26 cellular contexts compared by ENCODE assay signal in genomic region chr2:96427169-96427568, GRCh38.
"Had no signal": no experiment of that assay in that cellular context is flagged by ENCODE, and none has a peak within 500 bp of the region (broad histone marks: within the 10 kb centered on the region; RNA-seq: fewer than 3 reads in every experiment).

No MANE protein-coding gene starts in this region.

- H3K4me1 ChIP-seq: sigmoid colon, vagina had no signal

- FAIRE-seq: kidney, pancreas had no signal

- DNase-seq: activated B cell treated with CpG ODN at 0.5 μM for 24 hours; activated CD4-positive, alpha-beta T cell treated with anti-CD3 and anti-CD28 coated beads, Interleukin-2, amount 50 U/mL, for 4 hours; activated effector memory CD4-positive, alpha-beta T cell treated with anti-CD3 and anti-CD28 coated beads, Interleukin-2, amount 50 U/mL, for 16 hours; activated naive CD4-positive, alpha-beta T cell treated with anti-CD3 and anti-CD28 coated beads, Interleukin-2, amount 50 U/mL, for 16 hours; activated T-cell treated with anti-CD3 and anti-CD28 coated beads for 4 hours; amniotic stem cell; caudate nucleus; head of caudate nucleus; hippocampal formation; kidney; nucleus accumbens; pancreas; psoas muscle; sigmoid colon; stimulated activated CD4-positive, alpha-beta T cell treated with anti-CD3 and anti-CD28 coated beads, Interleukin-4, amount 100 ng/mL, for 4 hours; stimulated activated CD8-positive, alpha-beta memory T cell treated with anti-CD3 and anti-CD28 coated beads, Interleukin-4, amount 100 ng/mL, for 48 hours; stimulated activated naive CD8-positive, alpha-beta T cell treated with anti-CD3 and anti-CD28 coated beads, Interleukin-15, amount 100 ng/mL, for 72 hours; substantia nigra had no signal

- H3K36me3 ChIP-seq: brain microvascular endothelial cell, pancreas, sigmoid colon, vagina had no signal

- H3K4me1 Mint-ChIP-seq: activated B cell treated with CpG ODN at 0.5 μM for 24 hours; stimulated activated memory B cell treated with anti-CD40 and anti-IgM and Interleukin-4, amounts not matched to agents 10 μg/mL and 1 μg/mL and 100 μg/mL, for 72 hours had no signal

- H3K27me3 ChIP-seq: brain microvascular endothelial cell, pancreas, vagina had no signal

- H3K9me3 Mint-ChIP-seq: type B pancreatic cell had no signal

- H3K4me3 Mint-ChIP-seq: activated B cell treated with CpG ODN at 0.5 μM for 24 hours; activated T-helper 1 cell treated with anti-CD3 and anti-CD28 coated beads, Interleukin-12 subunit alpha, Interleukin-12 subunit beta, Interleukin-2, Interleukin-4 antibody, amounts not matched to agents 30 ng/mL and 10 ng/mL and 1 ng/mL, durations not matched to agents 14 hours and 24 hours and 36 hours; stimulated activated memory B cell treated with anti-CD40 and anti-IgM and Interleukin-4, amounts not matched to agents 10 μg/mL and 1 μg/mL and 100 μg/mL, for 72 hours; stimulated activated naive CD8-positive, alpha-beta T cell treated with anti-CD3 and anti-CD28 coated beads, Interleukin-15, amount 100 ng/mL, for 72 hours; T-helper 2 cell treated with Interferon-gamma antibody and Interleukin-4, amounts not matched to agents 5 μg/mL and 100 μg/mL, for 36 hours; type B pancreatic cell had no signal

- H3K4me3 ChIP-seq: lung, pancreas, psoas muscle, sigmoid colon, smooth muscle cell, vagina had no signal

- ATAC-seq: stimulated activated memory B cell treated with anti-CD40 and anti-IgM and Interleukin-4, amounts not matched to agents 10 μg/mL and 1 μg/mL and 100 μg/mL, for 72 hours had no signal

- H3K27ac ChIP-seq: brain microvascular endothelial cell, pancreas, psoas muscle, sigmoid colon, vagina had no signal

- H3K27ac Mint-ChIP-seq: activated B cell treated with CpG ODN at 0.5 μM for 24 hours; stimulated activated memory B cell treated with anti-CD40 and anti-IgM and Interleukin-4, amounts not matched to agents 10 μg/mL and 1 μg/mL and 100 μg/mL, for 72 hours; stimulated activated naive CD8-positive, alpha-beta T cell treated with anti-CD3 and anti-CD28 coated beads, Interleukin-15, amount 100 ng/mL, for 72 hours; T-helper 2 cell treated with Interferon-gamma antibody and Interleukin-4, amounts not matched to agents 5 μg/mL and 100 μg/mL, for 36 hours; type B pancreatic cell had no signal

- H3K9me3 ChIP-seq: pancreas, psoas muscle, vagina had no signal

- H3K36me3 Mint-ChIP-seq: stimulated activated memory B cell treated with anti-CD40 and anti-IgM and Interleukin-4, amounts not matched to agents 10 μg/mL and 1 μg/mL and 100 μg/mL, for 72 hours; type B pancreatic cell had no signal
